Comparison of ENCODE assay signal across 20 cellular contexts in the genomic region with DNA sequence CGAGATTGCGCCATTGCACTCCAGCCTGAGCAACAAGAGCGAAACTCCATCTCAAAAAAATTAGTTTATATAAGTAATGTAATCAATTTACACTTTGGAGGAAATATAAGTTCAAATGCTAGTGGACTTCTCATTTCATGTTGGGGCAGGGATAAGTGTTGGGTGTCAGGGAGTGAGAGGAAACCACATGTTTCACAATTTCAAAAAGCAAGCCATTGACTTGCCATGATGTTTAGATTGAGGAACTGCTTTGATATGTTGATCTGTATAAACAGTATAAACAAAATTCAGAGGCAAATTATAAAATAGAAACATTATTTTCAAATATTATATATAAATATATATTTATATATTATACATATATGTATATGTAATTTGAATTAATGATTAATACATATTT. TPM values are rescaled to one million over a fixed set of nuclear protein-coding genes. Genes with fewer than 3 reads are reported as not detected.
DNase-seq lines count a peak whose midpoint lies in the region; TF ChIP-seq lines count a peak whose summit lies in the region.
"Had no signal": no experiment of that assay in that cellular context is flagged by ENCODE, and none has a peak within 500 bp of the region (broad histone marks: within the 10 kb centered on the region; RNA-seq: fewer than 3 reads in every experiment).

No MANE protein-coding gene starts in this region.

- intact Hi-C loops in thyroid gland (cut with DNase I) = no loop called here

- H3K9ac ChIP-seq in BLaER1 treated with 17β-estradiol and CSF1 and Interleukin-3, amounts not matched to agents 10 nM and 100 nM = no peak overlapping the region

- H3K4me2 ChIP-seq in BLaER1 treated with 17β-estradiol and CSF1 and Interleukin-3, amounts not matched to agents 10 nM and 100 nM = peak overlapping the region in 7 of 11 experiments; percentile 17 to 70 (median 54); a peak in 12 of 22 replicates

- H3K9me3 ChIP-seq in BLaER1 treated with 17β-estradiol and CSF1 and Interleukin-3, amounts not matched to agents 10 nM and 100 nM (replicated peaks in 1 of 11) = peaks cover 0 to 4% (median 0%) of the 10 kb centered on the region in 11 experiments; a peak in 1 of 22 replicates
- no peaks in the 10 kb centered on the region for H3K9me3 ChIP-seq in thyroid gland
- H3K9me3 ChIP-seq: SJCRH30 had no signal

- H4K20me1 ChIP-seq in BLaER1 treated with 17β-estradiol and CSF1 and Interleukin-3, amounts not matched to agents 10 nM and 100 nM = no peaks in the 10 kb centered on the region

- DNase-seq in KBM-7 = peak; percentile 9
- DNase-seq in NOMO-1 (lab: John Stamatoyannopoulos, UW; ENCODE audit: unreplicated experiment in 2 of 2) = peak; percentile 75 to 86
- DNase-seq in SKM-1 treated with dmso at 0.1 percent for 144 hours (lab: John Stamatoyannopoulos, UW; ENCODE audit: unreplicated experiment) = peak; percentile 91
- no peak for DNase-seq in thyroid gland
- DNase-seq in stimulated activated CD8-positive, alpha-beta memory T cell treated with anti-CD3 and anti-CD28 coated beads, Interleukin-4, amount 100 ng/mL, for 48 hours = no peak
- no peak for DNase-seq in GM10266 (ENCODE audit: extremely low spot score)
- DNase-seq in SW480 (ENCODE audit: low spot score) = no peak
- DNase-seq: H9; NCI-H1092 treated with DMSO at 0.1 percent for 48 hours; NCI-H1436 treated with DMSO at 0.1 percent for 48 hours; NCI-H1930; NCI-H774; NK-92 treated with Interleukin-12 subunit alpha and Interleukin-12 subunit beta, amount 100 ng/mL, for 24 hours; PC-3; SJCRH30; T-helper 17 cell had no signal

- TF ChIP-seq CTCF in thyroid gland (IDR thresholded peaks at IDR 0.05) = no peak
- TF ChIP-seq CTCF in GM10266 (IDR thresholded peaks at IDR 0.05; ENCODE audit: control insufficient read depth, insufficient read depth, low read depth, missing control alignments) = no peak

- TF ChIP-seq POLR2A in thyroid gland (IDR thresholded peaks at IDR 0.05) = no peak

- H3K4me1 ChIP-seq in BLaER1 treated with 17β-estradiol and CSF1 and Interleukin-3, amounts not matched to agents 10 nM and 100 nM = peaks cover 0 to 19% (median 9%) of the 10 kb centered on the region in 10 experiments; a peak in 11 of 20 replicates
- H3K4me1 ChIP-seq in thyroid gland = peaks cover 4 to 8% of the 10 kb centered on the region in 2 donors
- H3K4me1 ChIP-seq: SJCRH30 had no signal

- no peaks in the 10 kb centered on the region for H3K36me3 ChIP-seq in BLaER1 treated with 17β-estradiol and CSF1 and Interleukin-3, amounts not matched to agents 10 nM and 100 nM
- no peaks in the 10 kb centered on the region for H3K36me3 ChIP-seq in thyroid gland
- H3K36me3 ChIP-seq: SJCRH30 had no signal

- in situ Hi-C loops in KBM-7 (cut with MboI; ENCODE audit: low pct_unique_long_range_greater_than_20kb, low sequenced_read_pairs) = no loop called here

- no peaks in the 10 kb centered on the region for H3K27me3 ChIP-seq in BLaER1 treated with 17β-estradiol and CSF1 and Interleukin-3, amounts not matched to agents 10 nM and 100 nM
- no peaks in the 10 kb centered on the region for H3K27me3 ChIP-seq in thyroid gland
- H3K27me3 ChIP-seq: SJCRH30 had no signal

- H3K27ac ChIP-seq in BLaER1 treated with 17β-estradiol and CSF1 and Interleukin-3, amounts not matched to agents 10 nM and 100 nM = peak overlapping the region in 5 of 11 experiments; percentile 5 to 68 (median 23); a peak in 7 of 22 replicates
- H3K27ac ChIP-seq in thyroid gland = no peak overlapping the region
- H3K27ac ChIP-seq: RWPE1, SJCRH30 had no signal

- 96% methylated on average over 3 of the region's 3 CpGs for WGBS in thyroid gland, 2 donors

- H3K4me3 ChIP-seq in BLaER1 treated with 17β-estradiol and CSF1 and Interleukin-3, amounts not matched to agents 10 nM and 100 nM = no peak overlapping the region
- no peak overlapping the region for H3K4me3 ChIP-seq in thyroid gland (replicated peaks in 1 of 3)
- H3K4me3 ChIP-seq: SJCRH30 had no signal

RNA-seq across cellular contexts. Expression of gene FILIP1, which starts 42.7 kb away (rescaled TPM):
- total RNA-seq in thyroid gland = 1 to 10 TPM; 2.2 to 9.3 (median 5.1) TPM
- total RNA-seq: B cell, NCI-H460, PC-3 had no signal

Comparison
In these comparisons a context has a peak if more than half of its experiments do, and no peak if none do; other contexts are left out.
1. DNase-seq: peak in KBM-7 (single experiment), NOMO-1 (2 of 2) and SKM-1 treated with dmso at 0.1 percent for 144 hours (single experiment); none in thyroid gland (0 of 2), stimulated activated CD8-positive, alpha-beta memory T cell treated with anti-CD3 and anti-CD28 coated beads, Interleukin-4, amount 100 ng/mL, for 48 hours (single experiment), GM10266 (single experiment) and SW480 (single experiment).